25 cellular contexts compared by ENCODE assay signal in the genomic region with DNA sequence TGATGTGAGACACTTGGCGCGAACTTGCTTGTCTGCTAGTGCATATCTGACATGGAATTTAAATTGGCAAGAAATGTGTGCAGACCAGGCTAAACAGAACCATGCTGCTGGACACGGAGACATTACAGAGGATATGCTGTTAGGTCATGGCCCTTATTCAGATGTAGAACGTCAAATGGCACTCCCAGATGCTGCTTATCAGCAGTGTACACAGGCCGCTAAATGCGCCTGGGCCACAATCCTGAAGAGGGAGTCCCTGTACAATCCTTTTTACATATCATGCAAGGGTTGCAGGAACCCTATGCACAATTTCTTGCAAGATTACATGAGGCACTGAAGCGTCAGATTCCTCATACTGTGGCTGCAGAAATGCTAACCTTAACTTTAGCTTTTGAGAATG.
"Had no signal": no experiment of that assay in that cellular context is flagged by ENCODE, and none has a peak within 500 bp of the region (broad histone marks: within the 10 kb centered on the region; RNA-seq: fewer than 3 reads in every experiment).

No MANE protein-coding gene starts in this region.

- ATAC-seq: activated naive CD4-positive, alpha-beta T cell treated with anti-CD3 and anti-CD28 coated beads, Interleukin-2, amount 50 U/mL, for 72 hours; activated T-cell treated with anti-CD3 and anti-CD28 coated beads, Interleukin-2, amount 50 U/mL, for 72 hours; esophagus mucosa; foreskin keratinocyte; gastrocnemius medialis; WTC11 had no signal

- H3K27ac ChIP-seq: ascending aorta, breast epithelium, coronary artery, dorsolateral prefrontal cortex, foreskin keratinocyte, gastrocnemius medialis had no signal

- H3K4me1 ChIP-seq: ascending aorta, breast epithelium, foreskin keratinocyte, gastrocnemius medialis had no signal

- DNase-seq: activated CD4-positive, alpha-beta memory T cell treated with anti-CD3 and anti-CD28 coated beads, Interleukin-2, amount 10 ng/mL, durations not matched to agents 7 days and 5 days; activated CD4-positive, alpha-beta T cell treated with anti-CD3 and anti-CD28 coated beads for 1 hour; activated CD4-positive, alpha-beta T cell treated with anti-CD3 and anti-CD28 coated beads for 4 hours; activated CD4-positive, alpha-beta T cell treated with anti-CD3 and anti-CD28 coated beads, Interleukin-2, amount 10 ng/mL, durations not matched to agents 7 days and 5 days; activated CD4-positive, alpha-beta T cell treated with anti-CD3 and anti-CD28 coated beads, Interleukin-2, amount 50 U/mL, for 4 hours; activated CD8-positive, alpha-beta memory T cell treated with anti-CD3 and anti-CD28 coated beads, Interleukin-2, amount 50 U/mL, for 48 hours; activated gamma-delta T cell; activated naive CD4-positive, alpha-beta T cell; activated naive CD4-positive, alpha-beta T cell treated with anti-CD3 and anti-CD28 coated beads, Interleukin-2, amount 10 ng/mL, durations not matched to agents 7 days and 5 days; activated naive CD8-positive, alpha-beta T cell treated with anti-CD3 and anti-CD28 coated beads, Interleukin-2, amount 10 ng/mL, durations not matched to agents 7 days and 5 days; activated T-cell treated with anti-CD3 and anti-CD28 coated beads for 4 hours; activated T-cell treated with anti-CD3 and anti-CD28 coated beads, Interleukin-2, amount 50 U/mL, for 24 hours; activated T-cell treated with anti-CD3 and anti-CD28 coated beads, Interleukin-2, amount 50 U/mL, for 72 hours; dorsolateral prefrontal cortex; effector memory CD4-positive, alpha-beta T cell; endodermal cell; foreskin keratinocyte; gastrocnemius medialis; T-helper 2 cell had no signal

- H3K27me3 ChIP-seq: ascending aorta, breast epithelium, dorsolateral prefrontal cortex, foreskin keratinocyte, gastrocnemius medialis had no signal

- H3K4me3 ChIP-seq: breast epithelium, coronary artery, dorsolateral prefrontal cortex, gastrocnemius medialis had no signal
